ENCODE assay signal across 23 cellular contexts in genomic region chr5:137657073-137657472, GRCh38.
"Had no signal": no experiment of that assay in that cellular context is flagged by ENCODE, and none has a peak within 500 bp of the region (broad histone marks: within the 10 kb centered on the region; RNA-seq: fewer than 3 reads in every experiment).

No MANE protein-coding gene starts in this region.

- H3K27ac ChIP-seq: HL-60, KMS-11, SJSA1, SK-N-MC had no signal

- H3K27ac Mint-ChIP-seq: IgD-negative memory B cell had no signal

- H3K4me1 ChIP-seq: SJSA1 had no signal

- H3K4me3 ChIP-seq: K562, SJSA1, SK-N-MC had no signal

- ATAC-seq: K562 had no signal

- DNase-seq: Kasumi-1, MM.1S, NCI-H1092 treated with DMSO at 0.1 percent for 48 hours, NCI-H1436, NCI-H187, NCI-H2029, NCI-H2081 treated with DMSO at 0.1 percent for 48 hours, NCI-H2171, NCI-H226, NCI-H446, NCI-H510A, NCI-H524 treated with DMSO at 0.1 percent for 48 hours, NCI-H69, NCI-H774, Right ventricle myocardium superior, RPMI8226, SIG-M5 had no signal

- H3K36me3 ChIP-seq: SJSA1 had no signal

- H3K27me3 Mint-ChIP-seq: IgD-negative memory B cell had no signal

- H3K4me1 Mint-ChIP-seq: IgD-negative memory B cell had no signal

- H3K4me2 ChIP-seq: KMS-11 had no signal

- H3K4me3 Mint-ChIP-seq: IgD-negative memory B cell had no signal
